8 cellular contexts compared by ENCODE assay signal in genomic region chr3:48634661-48635221, GRCh38. TPM values are rescaled to one million over a fixed set of nuclear protein-coding genes. Genes with fewer than 3 reads are reported as not detected.
DNase-seq lines count a peak whose midpoint lies in the region; ATAC-seq and TF ChIP-seq lines count a peak whose summit lies in the region.

No MANE protein-coding gene starts in this region.

- intact Hi-C loops in A673 (cut with micrococcal nuclease; ENCODE audit: unreplicated experiment), result no loop called here

- POLR2A ChIA-PET in A673 (lab: Charles Lee; ENCODE audit: low non-redundant PET) (no interaction called here), T-cell (lab: Charles Lee) (no interaction called here)

- H3K4me3 Mint-ChIP-seq in T-cell, result peak overlapping the region; percentile 85 to 88 (median 88)

- peaks cover 7% of the 10 kb centered on the region for H3K36me3 Mint-ChIP-seq in T-cell

- WGBS in iPS DF 6.9 (ENCODE audit: insufficient coverage, insufficient read length), result no CpG with 5 or more reads among the region's 30 CpGs

- no peak for TF ChIP-seq CTCF in A673 (conservative IDR thresholded peaks at IDR 0.05; ENCODE audit: low read depth, low read length)

- DNase-seq in A673 (ENCODE audit: low spot score), result peak; percentile 37
- peak in 16 of 34 experiments; percentile 7 to 45 (median 16) for DNase-seq in T-cell
- DNase-seq in astrocyte of the hippocampus (ENCODE audit: low read depth, low spot score), result peak; percentile 75
- DNase-seq in iPS DF 6.9 (ENCODE audit: low read depth, low spot score), result no peak
- DNase-seq in skeletal muscle cell (ENCODE audit: low read depth), result no peak

- H3K27ac ChIP-seq in A673 (ENCODE audit: low read depth, low read length, poor library complexity, severe bottlenecking), result peak overlapping the region; percentile 47
- no peak overlapping the region for H3K27ac ChIP-seq in iPS DF 6.9 (ENCODE audit: low read length)

- peak overlapping the region; percentile 70 for H3K4me3 ChIP-seq in A673 (ENCODE audit: low read depth, low read length, poor library complexity, severe bottlenecking)
- H3K4me3 ChIP-seq in iPS DF 6.9 (ENCODE audit: low read length), result peak overlapping the region; percentile 92
- peak overlapping the region; percentile 98 for H3K4me3 ChIP-seq in skeletal muscle cell (ENCODE audit: low read depth, low read length)

- no peaks in the 10 kb centered on the region for H3K27me3 Mint-ChIP-seq in T-cell

- H3K27me3 ChIP-seq in A673 (replicated peaks; ENCODE audit: insufficient read depth, low read depth, low read length, poor library complexity), result no peaks in the 10 kb centered on the region
- H3K27me3 ChIP-seq in iPS DF 6.9 (ENCODE audit: control insufficient read depth, insufficient read depth, low read length), result no peaks in the 10 kb centered on the region

- CTCF ChIA-PET in A673 (lab: Charles Lee), result no interaction called here
- CTCF ChIA-PET in T-cell (lab: Charles Lee), result interaction anchor here in 1 of 2 donors (0.5 kb wide), 1 partner anchor 21 kb away, joined by 6 read pairs; no protein-coding TSS in a partner anchor

- H3K27ac Mint-ChIP-seq in T-cell, result no peak overlapping the region

- peaks cover 18 to 25% (median 23%) of the 10 kb centered on the region in 3 donors for H3K4me1 Mint-ChIP-seq in T-cell

- H3K9me3 ChIP-seq in A673 (ENCODE audit: low read depth, low read length, poor library complexity, severe bottlenecking) (no peaks in the 10 kb centered on the region), iPS DF 6.9 (ENCODE audit: control insufficient read depth, insufficient read depth, low read length) (no peaks in the 10 kb centered on the region)

- H3K36me3 ChIP-seq in A673 (ENCODE audit: insufficient read depth, low read length, poor library complexity, severe bottlenecking) (no peaks in the 10 kb centered on the region), iPS DF 6.9 (ENCODE audit: control insufficient read depth, insufficient read depth, low read length) (peaks cover 31% of the 10 kb centered on the region)

- H3K4me1 ChIP-seq in A673 (ENCODE audit: insufficient read depth, low read length, poor library complexity, severe bottlenecking) (no peaks in the 10 kb centered on the region), iPS DF 6.9 (ENCODE audit: control insufficient read depth, insufficient read depth, low read length) (peaks cover 5% of the 10 kb centered on the region)

- no TSS peak for BruUV-seq in A673 (replicated peaks; lab: Mats Ljungman, UMichigan)

- peak; percentile 27 for ATAC-seq in GM18870 (IDR thresholded peaks at IDR 0.05; ENCODE audit: unreplicated experiment)
- peak; percentile 8 for ATAC-seq in HG03558 (IDR thresholded peaks at IDR 0.05; ENCODE audit: extremely low read depth, unreplicated experiment)
- ATAC-seq in T-cell (replicated peaks in 1 of 4), result peak; percentile 19 to 38 (median 30)
- no peak for ATAC-seq in HG03565 (IDR thresholded peaks at IDR 0.05; ENCODE audit: unreplicated experiment)

- no peaks in the 10 kb centered on the region for H3K9me3 Mint-ChIP-seq in T-cell

RNA-seq across cellular contexts. Expression of gene SLC26A6, which starts 0.5 kb away (rescaled TPM):
- total RNA-seq in A673 (2021) (11.8 and 12.6 TPM in 2 replicates), T-cell (10 to 100 TPM; 16.2 to 36.4 (median 29.2) TPM)

RNA-seq across cellular contexts. Expression of gene TMEM89, which starts 13.2 kb away (rescaled TPM):
- total RNA-seq in A673 (2021), result 0.50 TPM in 1 of 2 replicates, not detected in the other
- under 1 TPM in 1 of 5 donors, not detected in 4; 0.39 TPM for total RNA-seq in T-cell

RNA-seq across cellular contexts. Expression of gene UQCRC1, which starts 25.3 kb away (rescaled TPM):
- total RNA-seq in A673 (2021) (189 and 215 TPM in 2 replicates), T-cell (100 to 1,000 TPM in 2 of 5 donors, 10 to 100 TPM in 3; 93.0 to 109 (median 98.4) TPM)

RNA-seq across cellular contexts. Expression of gene CELSR3, which starts 27.9 kb away (rescaled TPM):
- total RNA-seq in A673 (2021) (1.2 and 2.1 TPM in 2 replicates), T-cell (1 to 10 TPM; 5.6 to 7.4 (median 6.2) TPM)

RNA-seq across cellular contexts. Expression of gene COL7A1, which starts 39.6 kb away (rescaled TPM):
- total RNA-seq in A673 (2021) (16.4 and 24.8 TPM in 2 replicates), T-cell (1 to 10 TPM in 3 of 5 donors, under 1 TPM in 2; 0.33 to 2.3 (median 1.3) TPM)

Comparison
In these comparisons a context has a peak if more than half of its experiments do, and no peak if none do; other contexts are left out.
1. DNase-seq: peak in A673 (single experiment) and astrocyte of the hippocampus (single experiment); none in iPS DF 6.9 (single experiment) and skeletal muscle cell (single experiment).
2. Peak in every context shown above with its lines, with median percentiles within 50 percentile points of each other: H3K4me3 ChIP-seq.